ENCODE assay signal across 1 cellular context in genomic region chr6:42805297-42805861, GRCh38.
TF ChIP-seq lines count a peak whose summit lies in the region.

No MANE protein-coding gene starts in this region.

TF ChIP-seq in HepG2, 621 proteins besides CTCF, POLR2A, EP300 and RAD21 (continued from another document and continues in another):
- TF ChIP-seq, protein P1, sequence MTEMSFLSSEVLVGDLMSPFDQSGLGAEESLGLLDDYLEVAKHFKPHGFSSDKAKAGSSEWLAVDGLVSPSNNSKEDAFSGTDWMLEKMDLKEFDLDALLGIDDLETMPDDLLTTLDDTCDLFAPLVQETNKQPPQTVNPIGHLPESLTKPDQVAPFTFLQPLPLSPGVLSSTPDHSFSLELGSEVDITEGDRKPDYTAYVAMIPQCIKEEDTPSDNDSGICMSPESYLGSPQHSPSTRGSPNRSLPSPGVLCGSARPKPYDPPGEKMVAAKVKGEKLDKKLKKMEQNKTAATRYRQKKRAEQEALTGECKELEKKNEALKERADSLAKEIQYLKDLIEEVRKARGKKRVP (CRISPR knock-in tag; IDR thresholded peaks at IDR 0.05), result no peak
- no peak for TF ChIP-seq ZNF614 (CRISPR knock-in tag; IDR thresholded peaks at IDR 0.05; ENCODE audit: borderline replicate concordance)
- TF ChIP-seq ZNF724P (CRISPR knock-in tag; IDR thresholded peaks at IDR 0.05; ENCODE audit: borderline replicate concordance), result no peak
- TF ChIP-seq ZNF280D (CRISPR knock-in tag; IDR thresholded peaks at IDR 0.05), result no peak
- no peak for TF ChIP-seq ZNF382 (CRISPR knock-in tag; IDR thresholded peaks at IDR 0.05; ENCODE audit: borderline replicate concordance)
- TF ChIP-seq, protein P2, sequence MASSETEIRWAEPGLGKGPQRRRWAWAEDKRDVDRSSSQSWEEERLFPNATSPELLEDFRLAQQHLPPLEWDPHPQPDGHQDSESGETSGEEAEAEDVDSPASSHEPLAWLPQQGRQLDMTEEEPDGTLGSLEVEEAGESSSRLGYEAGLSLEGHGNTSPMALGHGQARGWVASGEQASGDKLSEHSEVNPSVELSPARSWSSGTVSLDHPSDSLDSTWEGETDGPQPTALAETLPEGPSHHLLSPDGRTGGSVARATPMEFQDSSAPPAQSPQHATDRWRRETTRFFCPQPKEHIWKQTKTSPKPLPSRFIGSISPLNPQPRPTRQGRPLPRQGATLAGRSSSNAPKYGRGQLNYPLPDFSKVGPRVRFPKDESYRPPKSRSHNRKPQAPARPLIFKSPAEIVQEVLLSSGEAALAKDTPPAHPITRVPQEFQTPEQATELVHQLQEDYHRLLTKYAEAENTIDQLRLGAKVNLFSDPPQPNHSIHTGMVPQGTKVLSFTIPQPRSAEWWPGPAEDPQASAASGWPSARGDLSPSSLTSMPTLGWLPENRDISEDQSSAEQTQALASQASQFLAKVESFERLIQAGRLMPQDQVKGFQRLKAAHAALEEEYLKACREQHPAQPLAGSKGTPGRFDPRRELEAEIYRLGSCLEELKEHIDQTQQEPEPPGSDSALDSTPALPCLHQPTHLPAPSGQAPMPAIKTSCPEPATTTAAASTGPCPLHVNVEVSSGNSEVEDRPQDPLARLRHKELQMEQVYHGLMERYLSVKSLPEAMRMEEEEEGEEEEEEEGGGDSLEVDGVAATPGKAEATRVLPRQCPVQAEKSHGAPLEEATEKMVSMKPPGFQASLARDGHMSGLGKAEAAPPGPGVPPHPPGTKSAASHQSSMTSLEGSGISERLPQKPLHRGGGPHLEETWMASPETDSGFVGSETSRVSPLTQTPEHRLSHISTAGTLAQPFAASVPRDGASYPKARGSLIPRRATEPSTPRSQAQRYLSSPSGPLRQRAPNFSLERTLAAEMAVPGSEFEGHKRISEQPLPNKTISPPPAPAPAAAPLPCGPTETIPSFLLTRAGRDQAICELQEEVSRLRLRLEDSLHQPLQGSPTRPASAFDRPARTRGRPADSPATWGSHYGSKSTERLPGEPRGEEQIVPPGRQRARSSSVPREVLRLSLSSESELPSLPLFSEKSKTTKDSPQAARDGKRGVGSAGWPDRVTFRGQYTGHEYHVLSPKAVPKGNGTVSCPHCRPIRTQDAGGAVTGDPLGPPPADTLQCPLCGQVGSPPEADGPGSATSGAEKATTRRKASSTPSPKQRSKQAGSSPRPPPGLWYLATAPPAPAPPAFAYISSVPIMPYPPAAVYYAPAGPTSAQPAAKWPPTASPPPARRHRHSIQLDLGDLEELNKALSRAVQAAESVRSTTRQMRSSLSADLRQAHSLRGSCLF (CRISPR knock-in tag; IDR thresholded peaks at IDR 0.05; ENCODE audit: borderline replicate concordance), result no peak
- TF ChIP-seq, protein P3, sequence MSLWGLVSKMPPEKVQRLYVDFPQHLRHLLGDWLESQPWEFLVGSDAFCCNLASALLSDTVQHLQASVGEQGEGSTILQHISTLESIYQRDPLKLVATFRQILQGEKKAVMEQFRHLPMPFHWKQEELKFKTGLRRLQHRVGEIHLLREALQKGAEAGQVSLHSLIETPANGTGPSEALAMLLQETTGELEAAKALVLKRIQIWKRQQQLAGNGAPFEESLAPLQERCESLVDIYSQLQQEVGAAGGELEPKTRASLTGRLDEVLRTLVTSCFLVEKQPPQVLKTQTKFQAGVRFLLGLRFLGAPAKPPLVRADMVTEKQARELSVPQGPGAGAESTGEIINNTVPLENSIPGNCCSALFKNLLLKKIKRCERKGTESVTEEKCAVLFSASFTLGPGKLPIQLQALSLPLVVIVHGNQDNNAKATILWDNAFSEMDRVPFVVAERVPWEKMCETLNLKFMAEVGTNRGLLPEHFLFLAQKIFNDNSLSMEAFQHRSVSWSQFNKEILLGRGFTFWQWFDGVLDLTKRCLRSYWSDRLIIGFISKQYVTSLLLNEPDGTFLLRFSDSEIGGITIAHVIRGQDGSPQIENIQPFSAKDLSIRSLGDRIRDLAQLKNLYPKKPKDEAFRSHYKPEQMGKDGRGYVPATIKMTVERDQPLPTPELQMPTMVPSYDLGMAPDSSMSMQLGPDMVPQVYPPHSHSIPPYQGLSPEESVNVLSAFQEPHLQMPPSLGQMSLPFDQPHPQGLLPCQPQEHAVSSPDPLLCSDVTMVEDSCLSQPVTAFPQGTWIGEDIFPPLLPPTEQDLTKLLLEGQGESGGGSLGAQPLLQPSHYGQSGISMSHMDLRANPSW (CRISPR knock-in tag; IDR thresholded peaks at IDR 0.05; ENCODE audit: borderline replicate concordance), result no peak
- no peak for TF ChIP-seq KLF15 (CRISPR knock-in tag; IDR thresholded peaks at IDR 0.05; ENCODE audit: borderline replicate concordance)
- no peak for TF ChIP-seq FOXA1 (IDR thresholded peaks at IDR 0.05)
- peak; percentile 75; the same call in 1 of the 2 replicates for TF ChIP-seq FOXA1 (CRISPR knock-in tag; IDR thresholded peaks at IDR 0.05)
- TF ChIP-seq NCOA5 (CRISPR knock-in tag; IDR thresholded peaks at IDR 0.05), result no peak
- TF ChIP-seq ZNF224 (CRISPR knock-in tag; IDR thresholded peaks at IDR 0.05), result no peak
- no peak for TF ChIP-seq YY1 (IDR thresholded peaks at IDR 0.05; ENCODE audit: insufficient read depth, insufficient replicate concordance, low read depth, low read length)
- TF ChIP-seq HMGA1 (CRISPR knock-in tag; conservative IDR thresholded peaks at IDR 0.05), result no peak
- TF ChIP-seq RXRB (CRISPR knock-in tag; IDR thresholded peaks at IDR 0.05; ENCODE audit: borderline replicate concordance), result peak; percentile 38; the same call in 1 of the 2 replicates
- no peak for TF ChIP-seq FOXJ3 (CRISPR knock-in tag; IDR thresholded peaks at IDR 0.05; ENCODE audit: borderline replicate concordance)
- TF ChIP-seq SMAD1 (CRISPR knock-in tag; IDR thresholded peaks at IDR 0.05; ENCODE audit: borderline replicate concordance, low read depth), result no peak
- TF ChIP-seq ZKSCAN1 (IDR thresholded peaks at IDR 0.05; ENCODE audit: low read length), result 0 out of 2 replicates have a peak, but pooled peaks have one; percentile 51
- no peak for TF ChIP-seq NR1H2 (CRISPR knock-in tag; IDR thresholded peaks at IDR 0.05; ENCODE audit: borderline replicate concordance, low read depth)
- no peak for TF ChIP-seq ATF7-NPFF (CRISPR knock-in tag; IDR thresholded peaks at IDR 0.05; ENCODE audit: low read depth)
- no peak for TF ChIP-seq ELF4 (CRISPR knock-in tag; IDR thresholded peaks at IDR 0.05; ENCODE audit: borderline replicate concordance)
- TF ChIP-seq, protein P4, sequence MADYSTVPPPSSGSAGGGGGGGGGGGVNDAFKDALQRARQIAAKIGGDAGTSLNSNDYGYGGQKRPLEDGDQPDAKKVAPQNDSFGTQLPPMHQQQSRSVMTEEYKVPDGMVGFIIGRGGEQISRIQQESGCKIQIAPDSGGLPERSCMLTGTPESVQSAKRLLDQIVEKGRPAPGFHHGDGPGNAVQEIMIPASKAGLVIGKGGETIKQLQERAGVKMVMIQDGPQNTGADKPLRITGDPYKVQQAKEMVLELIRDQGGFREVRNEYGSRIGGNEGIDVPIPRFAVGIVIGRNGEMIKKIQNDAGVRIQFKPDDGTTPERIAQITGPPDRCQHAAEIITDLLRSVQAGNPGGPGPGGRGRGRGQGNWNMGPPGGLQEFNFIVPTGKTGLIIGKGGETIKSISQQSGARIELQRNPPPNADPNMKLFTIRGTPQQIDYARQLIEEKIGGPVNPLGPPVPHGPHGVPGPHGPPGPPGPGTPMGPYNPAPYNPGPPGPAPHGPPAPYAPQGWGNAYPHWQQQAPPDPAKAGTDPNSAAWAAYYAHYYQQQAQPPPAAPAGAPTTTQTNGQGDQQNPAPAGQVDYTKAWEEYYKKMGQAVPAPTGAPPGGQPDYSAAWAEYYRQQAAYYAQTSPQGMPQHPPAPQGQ (CRISPR knock-in tag; IDR thresholded peaks at IDR 0.05; ENCODE audit: borderline replicate concordance), result no peak
- peak; percentile 50; the same call in 1 of the 2 replicates for TF ChIP-seq PHF21A (CRISPR knock-in tag; IDR thresholded peaks at IDR 0.05)
- TF ChIP-seq RFX1 (IDR thresholded peaks at IDR 0.05), result no peak
- no peak for TF ChIP-seq ZNF430 (CRISPR knock-in tag; IDR thresholded peaks at IDR 0.05)
- no peak for TF ChIP-seq CEBPB (IDR thresholded peaks at IDR 0.05; ENCODE audit: borderline replicate concordance, low read depth, low read length)
- no peak for TF ChIP-seq FLYWCH1 (CRISPR knock-in tag; IDR thresholded peaks at IDR 0.05)
- TF ChIP-seq ZNF17 (CRISPR knock-in tag; IDR thresholded peaks at IDR 0.05), result no peak
- TF ChIP-seq ZSCAN31 (CRISPR knock-in tag; IDR thresholded peaks at IDR 0.05; ENCODE audit: low read depth), result no peak
- no peak for TF ChIP-seq EHMT2 (IDR thresholded peaks at IDR 0.05; ENCODE audit: borderline replicate concordance, low read depth, low read length)
- TF ChIP-seq, protein P5, sequence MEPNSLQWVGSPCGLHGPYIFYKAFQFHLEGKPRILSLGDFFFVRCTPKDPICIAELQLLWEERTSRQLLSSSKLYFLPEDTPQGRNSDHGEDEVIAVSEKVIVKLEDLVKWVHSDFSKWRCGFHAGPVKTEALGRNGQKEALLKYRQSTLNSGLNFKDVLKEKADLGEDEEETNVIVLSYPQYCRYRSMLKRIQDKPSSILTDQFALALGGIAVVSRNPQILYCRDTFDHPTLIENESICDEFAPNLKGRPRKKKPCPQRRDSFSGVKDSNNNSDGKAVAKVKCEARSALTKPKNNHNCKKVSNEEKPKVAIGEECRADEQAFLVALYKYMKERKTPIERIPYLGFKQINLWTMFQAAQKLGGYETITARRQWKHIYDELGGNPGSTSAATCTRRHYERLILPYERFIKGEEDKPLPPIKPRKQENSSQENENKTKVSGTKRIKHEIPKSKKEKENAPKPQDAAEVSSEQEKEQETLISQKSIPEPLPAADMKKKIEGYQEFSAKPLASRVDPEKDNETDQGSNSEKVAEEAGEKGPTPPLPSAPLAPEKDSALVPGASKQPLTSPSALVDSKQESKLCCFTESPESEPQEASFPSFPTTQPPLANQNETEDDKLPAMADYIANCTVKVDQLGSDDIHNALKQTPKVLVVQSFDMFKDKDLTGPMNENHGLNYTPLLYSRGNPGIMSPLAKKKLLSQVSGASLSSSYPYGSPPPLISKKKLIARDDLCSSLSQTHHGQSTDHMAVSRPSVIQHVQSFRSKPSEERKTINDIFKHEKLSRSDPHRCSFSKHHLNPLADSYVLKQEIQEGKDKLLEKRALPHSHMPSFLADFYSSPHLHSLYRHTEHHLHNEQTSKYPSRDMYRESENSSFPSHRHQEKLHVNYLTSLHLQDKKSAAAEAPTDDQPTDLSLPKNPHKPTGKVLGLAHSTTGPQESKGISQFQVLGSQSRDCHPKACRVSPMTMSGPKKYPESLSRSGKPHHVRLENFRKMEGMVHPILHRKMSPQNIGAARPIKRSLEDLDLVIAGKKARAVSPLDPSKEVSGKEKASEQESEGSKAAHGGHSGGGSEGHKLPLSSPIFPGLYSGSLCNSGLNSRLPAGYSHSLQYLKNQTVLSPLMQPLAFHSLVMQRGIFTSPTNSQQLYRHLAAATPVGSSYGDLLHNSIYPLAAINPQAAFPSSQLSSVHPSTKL (CRISPR knock-in tag; IDR thresholded peaks at IDR 0.05), result peak; percentile 37; the same call in 1 of the 2 replicates
- TF ChIP-seq SALL1 (CRISPR knock-in tag; IDR thresholded peaks at IDR 0.05), result peak; percentile 36
- TF ChIP-seq ZNF264 (CRISPR knock-in tag; IDR thresholded peaks at IDR 0.05), result no peak
- TF ChIP-seq ZNF329 (CRISPR knock-in tag; IDR thresholded peaks at IDR 0.05; ENCODE audit: low read depth), result no peak
- no peak for TF ChIP-seq TCF7L2 (IDR thresholded peaks at IDR 0.05; ENCODE audit: low read depth, low read length)
- no peak for TF ChIP-seq ZFX (CRISPR knock-in tag; IDR thresholded peaks at IDR 0.05; ENCODE audit: low read depth)
- peak; percentile 39; the same call in 1 of the 2 replicates for TF ChIP-seq SAP130 (CRISPR knock-in tag; IDR thresholded peaks at IDR 0.05; ENCODE audit: low read depth)
- TF ChIP-seq ZBTB46 (CRISPR knock-in tag; IDR thresholded peaks at IDR 0.05; ENCODE audit: borderline replicate concordance), result no peak
- TF ChIP-seq ZNF615 (CRISPR knock-in tag; IDR thresholded peaks at IDR 0.05; ENCODE audit: borderline replicate concordance), result no peak
- no peak for TF ChIP-seq PHF5A (CRISPR knock-in tag; IDR thresholded peaks at IDR 0.05; ENCODE audit: low read depth, unreplicated experiment)
- peak; percentile 58; the same call in 1 of the 2 replicates for TF ChIP-seq TBX3 (IDR thresholded peaks at IDR 0.05; ENCODE audit: borderline replicate concordance)
- TF ChIP-seq RFXAP (CRISPR knock-in tag; IDR thresholded peaks at IDR 0.05; ENCODE audit: borderline replicate concordance), result no peak
- TF ChIP-seq, protein P6, sequence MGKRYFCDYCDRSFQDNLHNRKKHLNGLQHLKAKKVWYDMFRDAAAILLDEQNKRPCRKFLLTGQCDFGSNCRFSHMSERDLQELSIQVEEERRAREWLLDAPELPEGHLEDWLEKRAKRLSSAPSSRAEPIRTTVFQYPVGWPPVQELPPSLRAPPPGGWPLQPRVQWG (CRISPR knock-in tag; IDR thresholded peaks at IDR 0.05; ENCODE audit: borderline replicate concordance, low read depth), result no peak
- no peak for TF ChIP-seq ZMYM4 (CRISPR knock-in tag; IDR thresholded peaks at IDR 0.05)
- TF ChIP-seq ZNF749 (CRISPR knock-in tag; IDR thresholded peaks at IDR 0.05; ENCODE audit: borderline replicate concordance), result no peak
- TF ChIP-seq GZF1 (CRISPR knock-in tag; IDR thresholded peaks at IDR 0.05), result no peak
- TF ChIP-seq MBD4 (IDR thresholded peaks at IDR 0.05; ENCODE audit: borderline replicate concordance, low read length), result no peak
- no peak for TF ChIP-seq KDM3A (CRISPR knock-in tag; IDR thresholded peaks at IDR 0.05; ENCODE audit: low read depth)
